32 cellular contexts compared by ENCODE assay signal in genomic region chr1:235825229-235825628, GRCh38.
"Had no signal": no experiment of that assay in that cellular context is flagged by ENCODE, and none has a peak within 500 bp of the region (broad histone marks: within the 10 kb centered on the region; RNA-seq: fewer than 3 reads in every experiment).

No MANE protein-coding gene starts in this region.

- H3K9me3 ChIP-seq: adrenal gland, body of pancreas, breast epithelium had no signal

- DNase-seq: activated B cell treated with CpG ODN at 0.5 μM for 24 hours; activated CD4-positive, alpha-beta memory T cell treated with anti-CD3 and anti-CD28 coated beads for 36 hours; activated CD4-positive, alpha-beta T cell treated with anti-CD3 and anti-CD28 coated beads for 4 hours; activated CD4-positive, alpha-beta T cell treated with anti-CD3 and anti-CD28 coated beads, Interleukin-2, amount 10 ng/mL, durations not matched to agents 24 days and 14 days; activated CD4-positive, alpha-beta T cell treated with anti-CD3 and anti-CD28 coated beads, Interleukin-2, amount 50 U/mL, for 1 hour; activated CD4-positive, alpha-beta T cell treated with anti-CD3 and anti-CD28 coated beads, Interleukin-2, amount 50 U/mL, for 4 hours; activated CD4-positive, CD25-positive, alpha-beta regulatory T cell treated with anti-CD3 and anti-CD28 coated beads, Interleukin-2, amount 50 U/mL, for 72 hours; activated CD8-positive, alpha-beta memory T cell treated with anti-CD3 and anti-CD28 coated beads, Interleukin-2, amount 50 U/mL, for 4 hours; activated CD8-positive, alpha-beta T cell treated with anti-CD3 and anti-CD28 coated beads for 36 hours; activated effector memory CD4-positive, alpha-beta T cell treated with anti-CD3 and anti-CD28 coated beads, Interleukin-2, amount 50 U/mL, for 16 hours; activated gamma-delta T cell treated with Interleukin-2 at 50 U/mL for 16 hours; activated naive CD4-positive, alpha-beta T cell; activated naive CD4-positive, alpha-beta T cell treated with anti-CD3 and anti-CD28 coated beads for 36 hours; activated naive CD4-positive, alpha-beta T cell treated with anti-CD3 and anti-CD28 coated beads, Interleukin-2, amount 50 U/mL, for 16 hours; activated naive CD8-positive, alpha-beta T cell treated with anti-CD3 and anti-CD28 coated beads for 36 hours; activated T-cell treated with anti-CD3 and anti-CD28 coated beads for 4 hours; activated T-cell treated with anti-CD3 and anti-CD28 coated beads, Interleukin-2, amount 50 U/mL, for 1 hour; activated T-cell treated with anti-CD3 and anti-CD28 coated beads, Interleukin-2, amount 50 U/mL, for 4 hours; activated T-cell treated with anti-CD3 and anti-CD28 coated beads, Interleukin-2, amount 50 U/mL, for 72 hours; adrenal gland; amniotic stem cell; aorta; body of pancreas; brain microvascular endothelial cell; central memory CD4-positive, alpha-beta T cell; T-helper 2 cell; T-helper 9 cell had no signal

- H3K27me3 ChIP-seq: adrenal gland, body of pancreas, brain microvascular endothelial cell, breast epithelium had no signal

- H3K4me1 ChIP-seq: breast epithelium had no signal

- H3K36me3 ChIP-seq: brain microvascular endothelial cell, breast epithelium had no signal

- ATAC-seq: activated CD8-positive, alpha-beta T cell treated with anti-CD3 and anti-CD28 coated beads for 36 hours; activated naive CD4-positive, alpha-beta T cell treated with anti-CD3 and anti-CD28 coated beads, Interleukin-2, amount 50 U/mL, for 72 hours; activated T-cell treated with anti-CD3 and anti-CD28 coated beads, Interleukin-2, amount 50 U/mL, for 4 hours; activated T-cell treated with anti-CD3 and anti-CD28 coated beads, Interleukin-2, amount 50 U/mL, for 72 hours; activated T-helper 17 cell treated with anti-CD3 and anti-CD28 coated beads, Interleukin-2, amount 50 U/mL, for 72 hours; body of pancreas had no signal

- FAIRE-seq: astrocyte had no signal

- H3K4me3 ChIP-seq: adrenal gland, body of pancreas, breast epithelium had no signal

- H3K27ac ChIP-seq: adrenal gland, body of pancreas, brain microvascular endothelial cell, breast epithelium, VCaP had no signal
